Comparison of ENCODE assay signal across 8 cellular contexts in genomic region chr2:214809751-214810564, GRCh38. TPM values are rescaled to one million over a fixed set of nuclear protein-coding genes. Genes with fewer than 3 reads are reported as not detected.
DNase-seq lines count a peak whose midpoint lies in the region; ATAC-seq and TF ChIP-seq lines count a peak whose summit lies in the region.

No MANE protein-coding gene starts in this region.

- peak overlapping the region; percentile 80 for H3K27ac ChIP-seq in VCaP
- H3K27ac ChIP-seq in mammary epithelial cell (ENCODE audit: insufficient read depth, low read depth, low read length): peak overlapping the region; percentile 87
- peak overlapping the region; percentile 41 for H3K27ac ChIP-seq in smooth muscle cell (ENCODE audit: low read depth)

- peaks cover 13% of the 10 kb centered on the region for H3F3A ChIP-seq in smooth muscle cell (ENCODE audit: low read depth)

- H3K4me2 ChIP-seq in mammary epithelial cell (ENCODE audit: insufficient read depth, low read depth, low read length) (peak overlapping the region; percentile 89), smooth muscle cell (peak overlapping the region; percentile 95)

- H3K9me3 ChIP-seq in mammary epithelial cell (replicated peaks; ENCODE audit: insufficient read depth, low read length) (no peaks in the 10 kb centered on the region), smooth muscle cell (replicated peaks; ENCODE audit: low read depth) (no peaks in the 10 kb centered on the region)

- CTCF ChIA-PET in mammary epithelial cell (lab: Charles Lee; ENCODE audit: low non-redundant PET): interaction anchor here (1.2 kb wide), 1 partner anchor 21 kb away, joined by 6 read pairs; no protein-coding TSS in a partner anchor

- TSS peak; percentile 25 for BruUV-seq in mammary epithelial cell (replicated peaks; lab: Mats Ljungman, UMichigan)

- H4K20me1 ChIP-seq in mammary epithelial cell (ENCODE audit: insufficient read depth, low read length) (no peaks in the 10 kb centered on the region), smooth muscle cell (ENCODE audit: low read depth) (no peaks in the 10 kb centered on the region)

- DNase-seq in ACHN (peak; percentile 98), NCI-H2196 (lab: John Stamatoyannopoulos, UW; ENCODE audit: unreplicated experiment) (peak; percentile 98), mammary epithelial cell (peak; percentile 98), iPS-NIHi7 (ENCODE audit: extremely low spot score) (peak; percentile 97), smooth muscle cell (lab: John Stamatoyannopoulos, UW; ENCODE audit: unreplicated experiment) (peak; percentile 99)

- H3K4me3 ChIP-seq in mammary epithelial cell (replicated peaks in 1 of 3; ENCODE audit: insufficient read depth in 1 of 3, low read depth in 2 of 3, low read length in 3 of 3): peak overlapping the region; percentile 81 to 99 (median 92)
- H3K4me3 ChIP-seq in smooth muscle cell: peak overlapping the region; percentile 96

- intact Hi-C loops in mammary epithelial cell (cut with micrococcal nuclease): loop anchor here (1.0 to 10.0 kb wide), 4 partner anchors 265 to 1555 kb away; no protein-coding TSS in a partner anchor

- in situ Hi-C loops in ACHN (cut with HindIII; ENCODE audit: low pct_ligation_motif_present, low pct_unique_long_range_greater_than_20kb, low sequenced_read_pairs) (no loop called here), mammary epithelial cell (cut with MboI; ENCODE audit: low sequenced_read_pairs in 2 of 2) (no loop called here)

- dilution Hi-C loops in mammary epithelial cell (cut with HindIII; ENCODE audit: low sequenced_read_pairs): no loop called here

- H3K79me2 ChIP-seq in mammary epithelial cell (ENCODE audit: insufficient read depth, low read length): peaks cover 44% of the 10 kb centered on the region
- peaks cover 30% of the 10 kb centered on the region for H3K79me2 ChIP-seq in smooth muscle cell (ENCODE audit: low read depth)

- H3K36me3 ChIP-seq in mammary epithelial cell (ENCODE audit: insufficient read depth, low read length) (no peaks in the 10 kb centered on the region), smooth muscle cell (ENCODE audit: low read depth) (no peaks in the 10 kb centered on the region)

- H2AFZ ChIP-seq in mammary epithelial cell (ENCODE audit: low read depth, low read length) (peak overlapping the region; percentile 90), smooth muscle cell (ENCODE audit: low read depth) (peak overlapping the region; percentile 94)

- peak overlapping the region; percentile 89 for H3K9ac ChIP-seq in mammary epithelial cell (ENCODE audit: insufficient read depth, low read length)
- peak overlapping the region; percentile 17 for H3K9ac ChIP-seq in smooth muscle cell (ENCODE audit: low read depth)

- peak; percentile 84 for ATAC-seq in GM18868 (IDR thresholded peaks at IDR 0.05; ENCODE audit: unreplicated experiment)
- peak; percentile 85 for ATAC-seq in HG03103 (IDR thresholded peaks at IDR 0.05; ENCODE audit: low read depth, unreplicated experiment)

- TF ChIP-seq CTCF in VCaP (conservative IDR thresholded peaks at IDR 0.05) (no peak), mammary epithelial cell (conservative IDR thresholded peaks at IDR 0.05 in 1 of 2, IDR thresholded peaks at IDR 0.05 in 1 of 2; ENCODE audit: extremely low read depth in 1 of 2, insufficient read depth in 1 of 2, low read depth in 1 of 2, low read length in 2 of 2) (no peak), smooth muscle cell (IDR thresholded peaks at IDR 0.05; ENCODE audit: borderline replicate concordance, insufficient read depth, poor library complexity, severe bottlenecking) (no peak)

- H3K4me1 ChIP-seq in mammary epithelial cell (ENCODE audit: insufficient read depth, low read length): peaks cover 24% of the 10 kb centered on the region
- H3K4me1 ChIP-seq in smooth muscle cell (ENCODE audit: low read depth): peaks cover 7% of the 10 kb centered on the region

- no peaks in the 10 kb centered on the region for H3K27me3 ChIP-seq in mammary epithelial cell (ENCODE audit: insufficient read depth, low read length)
- no peaks in the 10 kb centered on the region for H3K27me3 ChIP-seq in smooth muscle cell (ENCODE audit: low read depth)

- 0% methylated on average over 9 of the region's 63 CpGs for WGBS in mammary epithelial cell (ENCODE audit: low coverage, missing lambda C conversion rate)
- WGBS in smooth muscle cell (ENCODE audit: low lambda C conversion rate): 5% methylated on average over 28 of the region's 63 CpGs

RNA-seq across cellular contexts. Expression of gene BARD1, which starts 0.5 kb away (rescaled TPM):
- total RNA-seq in mammary epithelial cell (10 to 100 TPM in 1 of 2 donors, 1 to 10 TPM in 1; 9.7 to 17.5 TPM), smooth muscle cell (9.9 and 13.5 TPM in 2 replicates)
- polyA plus RNA-seq in mammary epithelial cell (8.2 TPM), smooth muscle cell (3.1 and 6.0 TPM in 2 replicates)
- 54.7 TPM for polyA minus RNA-seq in mammary epithelial cell

Comparison
In these comparisons a context has a peak if more than half of its experiments do, and no peak if none do; other contexts are left out.
1. Peak in every context shown above with its lines: DNase-seq, ATAC-seq, H3K4me3 ChIP-seq and H3K27ac ChIP-seq.